Comparison of ENCODE assay signal across 21 cellular contexts in genomic region chr17:29649359-29649758, GRCh38. TPM values are rescaled to one million over a fixed set of nuclear protein-coding genes. Genes with fewer than 3 reads are reported as not detected.
"Had no signal": no experiment of that assay in that cellular context is flagged by ENCODE, and none has a peak within 500 bp of the region (broad histone marks: within the 10 kb centered on the region; RNA-seq: fewer than 3 reads in every experiment).

No MANE protein-coding gene starts in this region.

- H3K27ac Mint-ChIP-seq: activated CD4-positive, alpha-beta T cell treated with anti-CD3 and anti-CD28 coated beads, Interleukin-2, amount 10 ng/mL, durations not matched to agents 24 days and 14 days; activated naive CD4-positive, alpha-beta T cell treated with anti-CD3 and anti-CD28 coated beads, Interleukin-2, amount 10 ng/mL, durations not matched to agents 7 days and 5 days; activated T-helper 2 cell treated with anti-CD3 and anti-CD28 coated beads, Interferon-gamma antibody, Interleukin-2, Interleukin-4, amounts not matched to agents 10 μg/mL and 5 μg/mL and 100 μg/mL, durations not matched to agents 14 hours and 24 hours and 36 hours; nephron progenitor cell; progenitor cell of endocrine pancreas; T-helper 1 cell treated with Interleukin-12 subunit alpha and Interleukin-12 subunit beta and Interleukin-4 antibody, amounts not matched to agents 30 μg/mL and 1 μg/mL, for 36 hours; WTC11 had no signal

- H3K9me3 Mint-ChIP-seq: activated CD4-positive, alpha-beta T cell treated with anti-CD3 and anti-CD28 coated beads, Interleukin-2, amount 10 ng/mL, durations not matched to agents 24 days and 14 days; activated naive CD4-positive, alpha-beta T cell treated with anti-CD3 and anti-CD28 coated beads, Interleukin-2, amount 10 ng/mL, durations not matched to agents 7 days and 5 days; activated T-helper 2 cell treated with anti-CD3 and anti-CD28 coated beads, Interferon-gamma antibody, Interleukin-2, Interleukin-4, amounts not matched to agents 10 μg/mL and 5 μg/mL and 100 μg/mL, durations not matched to agents 14 hours and 24 hours and 36 hours; nephron progenitor cell; stimulated activated naive CD8-positive, alpha-beta T cell treated with anti-CD3 and anti-CD28 coated beads, Interleukin-15, amount 100 ng/mL, for 72 hours; T-helper 1 cell treated with Interleukin-12 subunit alpha and Interleukin-12 subunit beta and Interleukin-4 antibody, amounts not matched to agents 30 μg/mL and 1 μg/mL, for 36 hours; WTC11 had no signal

- H3K27me3 Mint-ChIP-seq: activated CD4-positive, alpha-beta T cell treated with anti-CD3 and anti-CD28 coated beads, Interleukin-2, amount 10 ng/mL, durations not matched to agents 24 days and 14 days; activated naive CD4-positive, alpha-beta T cell treated with anti-CD3 and anti-CD28 coated beads, Interleukin-2, amount 10 ng/mL, durations not matched to agents 7 days and 5 days; progenitor cell of endocrine pancreas; stimulated activated naive CD8-positive, alpha-beta T cell treated with anti-CD3 and anti-CD28 coated beads, Interleukin-15, amount 100 ng/mL, for 72 hours had no signal

- H3K36me3 ChIP-seq: thoracic aorta had no signal

- H3K9me3 ChIP-seq: esophagus squamous epithelium, thoracic aorta had no signal

- H3K4me3 ChIP-seq: coronary artery, esophagus squamous epithelium, smooth muscle cell, thoracic aorta had no signal

- H3K4me3 Mint-ChIP-seq: activated CD4-positive, alpha-beta T cell treated with anti-CD3 and anti-CD28 coated beads, Interleukin-2, amount 10 ng/mL, durations not matched to agents 24 days and 14 days; activated naive CD4-positive, alpha-beta T cell treated with anti-CD3 and anti-CD28 coated beads, Interleukin-2, amount 10 ng/mL, durations not matched to agents 7 days and 5 days; nephron progenitor cell; stimulated activated naive CD8-positive, alpha-beta T cell treated with anti-CD3 and anti-CD28 coated beads, Interleukin-15, amount 100 ng/mL, for 72 hours; T-helper 1 cell treated with Interleukin-12 subunit alpha and Interleukin-12 subunit beta and Interleukin-4 antibody, amounts not matched to agents 30 μg/mL and 1 μg/mL, for 36 hours; WTC11 had no signal

- H3K27ac ChIP-seq: coronary artery, esophagus squamous epithelium, thoracic aorta had no signal

- H3K4me1 Mint-ChIP-seq: activated naive CD4-positive, alpha-beta T cell treated with anti-CD3 and anti-CD28 coated beads, Interleukin-2, amount 10 ng/mL, durations not matched to agents 7 days and 5 days; WTC11 had no signal

- DNase-seq: activated CD4-positive, alpha-beta T cell treated with anti-CD3 and anti-CD28 coated beads, Interleukin-2, amount 10 ng/mL, durations not matched to agents 24 days and 14 days; activated CD8-positive, alpha-beta memory T cell treated with anti-CD3 and anti-CD28 coated beads, Interleukin-2, amount 50 U/mL, for 48 hours; activated naive CD4-positive, alpha-beta T cell treated with anti-CD3 and anti-CD28 coated beads, Interleukin-2, amount 10 ng/mL, durations not matched to agents 7 days and 5 days; amniotic stem cell; central memory CD4-positive, alpha-beta T cell; esophagus squamous epithelium; hippocampal formation; kidney; left ventricle myocardium superior; mesenchymal stem cell; nephron progenitor cell; occipital lobe; right cardiac atrium; stimulated activated naive CD8-positive, alpha-beta T cell treated with anti-CD3 and anti-CD28 coated beads, Interleukin-15, amount 100 ng/mL, for 72 hours had no signal

- H3K27me3 ChIP-seq: esophagus squamous epithelium had no signal

- ATAC-seq: left ventricle myocardium superior; right cardiac atrium; stimulated activated naive CD8-positive, alpha-beta T cell treated with anti-CD3 and anti-CD28 coated beads, Interleukin-15, amount 100 ng/mL, for 72 hours; WTC11 had no signal

RNA-seq across cellular contexts. Expression of gene CORO6, which starts 26.6 kb away (rescaled TPM):
- total RNA-seq: progenitor cell of endocrine pancreas had no signal
